Comparison of ENCODE assay signal across 1 cellular context in the genomic region with DNA sequence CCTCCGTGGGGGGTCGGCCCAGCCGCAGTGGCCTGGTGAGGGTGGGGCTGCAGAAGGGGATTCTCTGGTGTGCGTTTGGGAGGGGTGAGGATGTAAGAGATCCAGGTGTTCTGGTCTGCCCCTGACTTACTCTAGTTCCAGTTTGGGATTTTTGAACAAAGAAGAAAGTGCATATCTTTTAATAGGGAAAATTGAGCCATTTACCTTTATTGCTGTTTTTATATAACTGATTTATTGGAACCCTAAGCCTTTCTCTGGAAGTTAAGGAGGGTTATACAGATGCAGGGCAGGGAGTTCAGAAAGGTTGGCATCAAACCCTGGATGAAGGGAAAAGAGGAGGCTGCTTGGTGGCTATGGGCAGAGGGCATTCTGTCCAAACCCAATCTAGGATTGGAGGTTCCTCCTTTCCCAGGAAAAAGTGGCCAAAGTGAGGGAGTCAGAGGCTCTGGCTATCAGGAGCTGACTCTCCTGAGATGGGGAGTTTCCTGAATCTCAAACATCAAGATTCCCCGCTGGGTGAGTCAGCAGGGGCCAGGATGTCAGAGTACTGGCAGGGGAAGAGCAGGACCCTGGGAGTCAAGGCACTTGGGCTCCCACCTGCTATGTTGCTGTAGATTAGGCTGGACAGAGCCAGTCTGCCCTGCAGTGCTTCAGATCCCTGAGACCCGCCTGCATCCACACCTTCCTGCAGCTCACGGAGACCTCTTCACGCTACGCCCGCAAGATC.
TF ChIP-seq lines count a peak whose summit lies in the region.

No MANE protein-coding gene starts in this region.

TF ChIP-seq in HepG2, 621 proteins besides CTCF, POLR2A, EP300 and RAD21 (continued from another document):
- TF ChIP-seq, protein P1, sequence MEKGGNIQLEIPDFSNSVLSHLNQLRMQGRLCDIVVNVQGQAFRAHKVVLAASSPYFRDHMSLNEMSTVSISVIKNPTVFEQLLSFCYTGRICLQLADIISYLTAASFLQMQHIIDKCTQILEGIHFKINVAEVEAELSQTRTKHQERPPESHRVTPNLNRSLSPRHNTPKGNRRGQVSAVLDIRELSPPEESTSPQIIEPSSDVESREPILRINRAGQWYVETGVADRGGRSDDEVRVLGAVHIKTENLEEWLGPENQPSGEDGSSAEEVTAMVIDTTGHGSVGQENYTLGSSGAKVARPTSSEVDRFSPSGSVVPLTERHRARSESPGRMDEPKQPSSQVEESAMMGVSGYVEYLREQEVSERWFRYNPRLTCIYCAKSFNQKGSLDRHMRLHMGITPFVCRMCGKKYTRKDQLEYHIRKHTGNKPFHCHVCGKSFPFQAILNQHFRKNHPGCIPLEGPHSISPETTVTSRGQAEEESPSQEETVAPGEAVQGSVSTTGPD (CRISPR knock-in tag; IDR thresholded peaks at IDR 0.05) = no peak
- TF ChIP-seq PLRG1 (conservative IDR thresholded peaks at IDR 0.05) (no peak), ZNF432 (CRISPR knock-in tag; IDR thresholded peaks at IDR 0.05; ENCODE audit: borderline replicate concordance) (no peak), GABPA (IDR thresholded peaks at IDR 0.05; ENCODE audit: low read depth, low read length) (no peak), GABPA (CRISPR knock-in tag; IDR thresholded peaks at IDR 0.05; ENCODE audit: low read depth) (no peak), ZNF263 (CRISPR knock-in tag; IDR thresholded peaks at IDR 0.05) (no peak), ZNF234 (CRISPR knock-in tag; conservative IDR thresholded peaks at IDR 0.05) (no peak), ZNF724P (CRISPR knock-in tag; IDR thresholded peaks at IDR 0.05; ENCODE audit: borderline replicate concordance) (no peak), ZNF746 (CRISPR knock-in tag; IDR thresholded peaks at IDR 0.05) (no peak), MLLT10 (CRISPR knock-in tag; IDR thresholded peaks at IDR 0.05) (no peak)
- TF ChIP-seq, protein P2, sequence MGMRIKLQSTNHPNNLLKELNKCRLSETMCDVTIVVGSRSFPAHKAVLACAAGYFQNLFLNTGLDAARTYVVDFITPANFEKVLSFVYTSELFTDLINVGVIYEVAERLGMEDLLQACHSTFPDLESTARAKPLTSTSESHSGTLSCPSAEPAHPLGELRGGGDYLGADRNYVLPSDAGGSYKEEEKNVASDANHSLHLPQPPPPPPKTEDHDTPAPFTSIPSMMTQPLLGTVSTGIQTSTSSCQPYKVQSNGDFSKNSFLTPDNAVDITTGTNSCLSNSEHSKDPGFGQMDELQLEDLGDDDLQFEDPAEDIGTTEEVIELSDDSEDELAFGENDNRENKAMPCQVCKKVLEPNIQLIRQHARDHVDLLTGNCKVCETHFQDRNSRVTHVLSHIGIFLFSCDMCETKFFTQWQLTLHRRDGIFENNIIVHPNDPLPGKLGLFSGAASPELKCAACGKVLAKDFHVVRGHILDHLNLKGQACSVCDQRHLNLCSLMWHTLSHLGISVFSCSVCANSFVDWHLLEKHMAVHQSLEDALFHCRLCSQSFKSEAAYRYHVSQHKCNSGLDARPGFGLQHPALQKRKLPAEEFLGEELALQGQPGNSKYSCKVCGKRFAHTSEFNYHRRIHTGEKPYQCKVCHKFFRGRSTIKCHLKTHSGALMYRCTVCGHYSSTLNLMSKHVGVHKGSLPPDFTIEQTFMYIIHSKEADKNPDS (CRISPR knock-in tag; IDR thresholded peaks at IDR 0.05) = no peak
- TF ChIP-seq, protein P3, sequence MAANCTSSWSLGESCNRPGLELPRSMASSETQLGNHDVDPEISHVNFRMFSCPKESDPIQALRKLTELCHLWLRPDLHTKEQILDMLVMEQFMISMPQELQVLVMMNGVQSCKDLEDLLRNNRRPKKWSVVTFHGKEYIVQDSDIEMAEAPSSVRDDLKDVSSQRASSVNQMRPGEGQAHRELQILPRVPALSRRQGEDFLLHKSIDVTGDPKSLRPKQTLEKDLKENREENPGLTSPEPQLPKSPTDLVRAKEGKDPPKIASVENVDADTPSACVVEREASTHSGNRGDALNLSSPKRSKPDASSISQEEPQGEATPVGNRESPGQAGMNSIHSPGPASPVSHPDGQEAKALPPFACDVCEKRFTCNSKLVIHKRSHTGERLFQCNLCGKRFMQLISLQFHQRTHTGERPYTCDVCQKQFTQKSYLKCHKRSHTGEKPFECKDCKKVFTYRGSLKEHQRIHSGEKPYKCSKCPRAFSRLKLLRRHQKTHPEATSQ (CRISPR knock-in tag; IDR thresholded peaks at IDR 0.05; ENCODE audit: borderline replicate concordance) = no peak
TF ChIP-seq in HepG2: peak in this region for 0.
